In genomic region chr14:100824156-100824555, GRCh38 we compare ENCODE assay signal across 12 cellular contexts. TPM values are rescaled to one million over a fixed set of nuclear protein-coding genes. Genes with fewer than 3 reads are reported as not detected.
DNase-seq lines count a peak whose midpoint lies in the region; ATAC-seq and TF ChIP-seq lines count a peak whose summit lies in the region.
"Had no signal": no experiment of that assay in that cellular context is flagged by ENCODE, and none has a peak within 500 bp of the region (broad histone marks: within the 10 kb centered on the region; RNA-seq: fewer than 3 reads in every experiment).

No MANE protein-coding gene starts in this region.

- H3K9ac ChIP-seq in endodermal cell (ENCODE audit: extremely low read depth, low read length, poor library complexity, severe bottlenecking) (no peak overlapping the region), PC-3 (ENCODE audit: low read length) (no peak overlapping the region)

- no peak overlapping the region for H3K4me3 Mint-ChIP-seq in endodermal cell

- BruUV-seq in PC-3 (replicated peaks; lab: Mats Ljungman, UMichigan): no TSS peak

- no peak overlapping the region for H3K27ac ChIP-seq in endodermal cell (ENCODE audit: low read depth, low read length)
- H3K27ac ChIP-seq in spleen: no peak overlapping the region
- no peak overlapping the region for H3K27ac ChIP-seq in PC-3 (ENCODE audit: low read length)
- H3K27ac ChIP-seq: suprapubic skin had no signal

- no peaks in the 10 kb centered on the region for H3K27me3 ChIP-seq in endodermal cell (ENCODE audit: control insufficient read depth, insufficient read depth, low read length, poor library complexity, severe bottlenecking)
- peaks cover 0 to 59% (median 7%) of the 10 kb centered on the region in 7 donors for H3K27me3 ChIP-seq in spleen (replicated peaks in 1 of 7)
- H3K27me3 ChIP-seq in PC-3 (ENCODE audit: low read length): no peaks in the 10 kb centered on the region

- no peaks in the 10 kb centered on the region for H3K4me1 ChIP-seq in endodermal cell (ENCODE audit: control insufficient read depth, insufficient read depth, low read length)
- peaks cover 0 to 25% (median 10%) of the 10 kb centered on the region in 6 donors for H3K4me1 ChIP-seq in spleen
- H3K4me1 ChIP-seq in PC-3 (ENCODE audit: insufficient read depth, low read length): no peaks in the 10 kb centered on the region

- peaks cover 6% of the 10 kb centered on the region for H3K27me3 Mint-ChIP-seq in endodermal cell (ENCODE audit: insufficient read depth)

- no peaks in the 10 kb centered on the region for H3K36me3 ChIP-seq in endodermal cell (ENCODE audit: control insufficient read depth, insufficient read depth, low read length)
- no peaks in the 10 kb centered on the region for H3K36me3 ChIP-seq in spleen
- H3K36me3 ChIP-seq in PC-3 (ENCODE audit: low read depth, low read length): no peaks in the 10 kb centered on the region
- H3K36me3 ChIP-seq: suprapubic skin had no signal

- intact Hi-C loops in spleen (cut with DNase I; ENCODE audit: low total_unique reads): no loop called here
- intact Hi-C loops in PC-3 (cut with micrococcal nuclease): no loop called here

- H3K79me2 ChIP-seq in PC-3 (ENCODE audit: low read length): no peaks in the 10 kb centered on the region

- H4K20me1 ChIP-seq in PC-3 (ENCODE audit: low read length): no peaks in the 10 kb centered on the region

- DNase-seq in endodermal cell (peak; percentile 75), left kidney (ENCODE audit: low read depth, low spot score) (peak; percentile 85), spleen (peak; percentile 78), PC-3 (no peak), H4 (ENCODE audit: low spot score) (no peak), NCI-H2081 treated with DMSO at 0.1 percent for 48 hours (lab: John Stamatoyannopoulos, UW) (no peak), GM19240 (ENCODE audit: insufficient read length, low spot score) (no peak)
- DNase-seq: activated CD4-positive, alpha-beta T cell treated with anti-CD3 and anti-CD28 coated beads for 48 hours; stimulated activated CD4-positive, alpha-beta T cell treated with anti-CD3 and anti-CD28 coated beads, Interleukin-4, amount 100 ng/mL, for 1 hour had no signal

- H3K9me3 Mint-ChIP-seq in endodermal cell: peaks cover 29% of the 10 kb centered on the region

- ATAC-seq in HG02884 (IDR thresholded peaks at IDR 0.05; ENCODE audit: unreplicated experiment) (peak; percentile 57), PC-3 (no peak)

- no peak for TF ChIP-seq POLR2A in spleen (IDR thresholded peaks at IDR 0.05)

- H3K4me1 Mint-ChIP-seq in endodermal cell: peaks cover 14% of the 10 kb centered on the region

- no peak overlapping the region for H3K27ac Mint-ChIP-seq in endodermal cell

- H3K4me2 ChIP-seq in PC-3 (ENCODE audit: low read length): no peak overlapping the region

- no peaks in the 10 kb centered on the region for H3F3A ChIP-seq in PC-3 (ENCODE audit: low read length, unreplicated experiment)

- no peak overlapping the region for H2AFZ ChIP-seq in PC-3 (ENCODE audit: low read length)

- POLR2A ChIA-PET in PC-3 (lab: Charles Lee; ENCODE audit: unreplicated experiment): no interaction called here

- H3K36me3 Mint-ChIP-seq in endodermal cell (ENCODE audit: low read depth): peaks cover 3% of the 10 kb centered on the region

- H3K9me3 ChIP-seq in endodermal cell (ENCODE audit: control insufficient read depth, low read length): peaks cover 8% of the 10 kb centered on the region
- peaks cover 0 to 21% (median 3%) of the 10 kb centered on the region in 8 donors for H3K9me3 ChIP-seq in spleen
- H3K9me3 ChIP-seq in PC-3 (ENCODE audit: low read length): no peaks in the 10 kb centered on the region
- H3K9me3 ChIP-seq: suprapubic skin had no signal

- CTCF ChIA-PET in PC-3 (lab: Charles Lee): no interaction called here

- no peak overlapping the region for H3K4me3 ChIP-seq in endodermal cell (ENCODE audit: low read length)
- no peak overlapping the region for H3K4me3 ChIP-seq in spleen
- H3K4me3 ChIP-seq in PC-3 (ENCODE audit: low read length): no peak overlapping the region
- H3K4me3 ChIP-seq: suprapubic skin had no signal

- no peaks in the 10 kb centered on the region for H3K9me2 ChIP-seq in PC-3 (replicated peaks; ENCODE audit: low read length)

- 90 to 93% methylated on average over 28 to 30 of the region's 30 CpGs for WGBS in endodermal cell (ENCODE audit: insufficient coverage in 1 of 2, insufficient read length in 1 of 2), 2 experiments
- WGBS in spleen, 5 donors: 41 to 57% (median 48%) methylated on average over 15 to 30 of the region's 30 CpGs

- TF ChIP-seq CTCF in endodermal cell (conservative IDR thresholded peaks at IDR 0.05) (no peak), spleen (IDR thresholded peaks at IDR 0.05 in 8 of 11, conservative IDR thresholded peaks at IDR 0.05 in 3 of 11) (no peak), PC-3 (conservative IDR thresholded peaks at IDR 0.05; ENCODE audit: low read depth, low read length) (no peak)

RNA-seq across cellular contexts. Expression of gene MEG3, which starts 1.8 kb away (rescaled TPM):
- total RNA-seq in endodermal cell: 10 to 100 TPM in 1 of 2 donors, 1 to 10 TPM in 1; 5.3 to 15.3 TPM
- polyA plus RNA-seq in endodermal cell (2013, experiment 1 of 2): 5.6 TPM
- polyA plus RNA-seq in endodermal cell (2013, experiment 2 of 2): 2.9 TPM
- total RNA-seq in spleen: 100 to 1,000 TPM in 5 of 7 donors, 10 to 100 TPM in 2; 86.5 to 282 (median 174) TPM
- polyA plus RNA-seq in spleen: 100 to 1,000 TPM in 2 of 3 donors, 10 to 100 TPM in 1; 86.6 to 763 (median 435) TPM
- total RNA-seq in PC-3 (2014; rRNA removed): not detected in 2 replicates
- total RNA-seq in H4 (2014; rRNA removed; shearing (Covaris generic)): not detected in 2 replicates
- total RNA-seq: HT-29 had no signal

Comparison
In these comparisons a context has a peak if more than half of its experiments do, and no peak if none do; other contexts are left out.
1. DNase-seq: peak in endodermal cell (single experiment), left kidney (single experiment) and spleen (single experiment); none in PC-3 (single experiment), H4 (single experiment), NCI-H2081 treated with DMSO at 0.1 percent for 48 hours (single experiment) and GM19240 (single experiment).